ENCODE assay signal across 9 cellular contexts in the genomic region with DNA sequence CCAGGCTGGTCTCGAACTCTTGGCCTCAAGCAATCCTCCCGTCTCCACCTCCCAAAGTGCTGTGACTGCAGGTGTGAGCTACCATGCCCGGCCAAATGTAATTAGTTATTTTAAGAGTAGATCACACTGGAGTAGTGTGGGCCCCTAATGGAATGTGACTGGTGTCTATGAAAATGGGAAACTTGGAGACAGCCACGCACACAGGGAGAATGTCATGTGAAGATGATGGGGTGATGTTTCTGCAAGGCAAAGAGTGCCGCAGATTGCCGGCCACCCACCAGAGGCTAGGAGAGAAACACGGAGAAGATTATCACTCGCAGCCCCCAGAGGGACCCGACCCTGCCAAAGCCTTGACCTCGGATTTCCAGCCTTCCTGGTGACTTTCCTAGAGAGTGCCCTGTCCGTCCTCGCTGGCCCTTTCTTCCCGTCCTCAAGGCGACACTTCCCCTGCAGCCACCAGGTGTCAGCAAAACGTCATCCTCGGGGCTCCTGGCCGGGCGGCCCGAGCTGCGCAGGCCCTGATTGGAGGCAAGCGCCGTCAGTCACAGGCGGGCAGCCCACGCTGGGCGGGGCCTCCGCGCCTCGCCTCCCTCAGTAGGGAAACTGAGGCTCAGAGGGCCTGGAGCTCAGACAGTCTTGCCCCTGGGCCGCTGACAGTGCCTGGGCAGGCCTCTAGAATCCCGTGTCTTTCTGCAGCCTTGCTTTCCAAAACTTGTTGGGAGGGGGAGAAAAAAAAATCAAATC. TPM values are rescaled to one million over a fixed set of nuclear protein-coding genes. Genes with fewer than 3 reads are reported as not detected.
DNase-seq lines count a peak whose midpoint lies in the region; ATAC-seq and TF ChIP-seq lines count a peak whose summit lies in the region.
"Had no signal": no experiment of that assay in that cellular context is flagged by ENCODE, and none has a peak within 500 bp of the region (broad histone marks: within the 10 kb centered on the region; RNA-seq: fewer than 3 reads in every experiment).

No MANE protein-coding gene starts in this region.

- no peaks in the 10 kb centered on the region for H3K9me3 Mint-ChIP-seq in type B pancreatic cell

- no peak for ATAC-seq in omental fat pad (ENCODE audit: low FRiP score)
- no peak for ATAC-seq in GM21786 (IDR thresholded peaks at IDR 0.05; ENCODE audit: unreplicated experiment)

- H3K27ac Mint-ChIP-seq in type B pancreatic cell = no peak overlapping the region

- peak overlapping the region; percentile 59 for H3K4me3 Mint-ChIP-seq in type B pancreatic cell

- peak; percentile 30 for DNase-seq in KG1 (lab: John Stamatoyannopoulos, UW)
- DNase-seq in RPMI7951 (ENCODE audit: low read depth) = peak; percentile 75
- DNase-seq in activated effector memory CD4-positive, alpha-beta T cell treated with Interleukin-2 at 50 U/mL for 16 hours = peak; percentile 29
- peak; percentile 59 for DNase-seq in foreskin melanocyte
- peak; percentile 25 for DNase-seq in omental fat pad (ENCODE audit: low spot score)
- peak; percentile 88 for DNase-seq in type B pancreatic cell (ENCODE audit: extremely low spot score, unreplicated experiment)

- peaks cover 30% of the 10 kb centered on the region for H3K27me3 Mint-ChIP-seq in type B pancreatic cell

- TF ChIP-seq CTCF in GM12874 (IDR thresholded peaks at IDR 0.05; ENCODE audit: insufficient read depth, low read depth, low read length) (peak; percentile 86), omental fat pad (IDR thresholded peaks at IDR 0.05) (no peak), type B pancreatic cell (conservative IDR thresholded peaks at IDR 0.05) (peak; percentile 82)

- no peaks in the 10 kb centered on the region for H3K36me3 Mint-ChIP-seq in type B pancreatic cell

- peaks cover 6% of the 10 kb centered on the region for H3K4me1 Mint-ChIP-seq in type B pancreatic cell (ENCODE audit: unreplicated experiment)

RNA-seq across cellular contexts. Expression of a gene that starts 16.3 kb away (rescaled TPM):
- not detected in 2 replicates for total RNA-seq in RPMI7951 (2014; rRNA removed; shearing (Covaris generic))
- not detected for total RNA-seq in omental fat pad
- total RNA-seq in type B pancreatic cell (ENCODE audit: low replicate concordance) = 0.33 TPM in 1 of 2 replicates, not detected in the other
- total RNA-seq: mononuclear cell had no signal

RNA-seq across cellular contexts. Expression of a gene that starts 36.1 kb away (rescaled TPM):
- not detected in 2 replicates for total RNA-seq in RPMI7951 (2014; rRNA removed; shearing (Covaris generic))
- not detected for total RNA-seq in omental fat pad
- total RNA-seq in type B pancreatic cell (ENCODE audit: low replicate concordance) = not detected in 2 replicates
- total RNA-seq: mononuclear cell had no signal

Comparison
In these comparisons a context has a peak if more than half of its experiments do, and no peak if none do; other contexts are left out.
1. CTCF ChIP-seq: peak in GM12874 (single experiment) and type B pancreatic cell (single experiment); none in omental fat pad (0 of 3).
2. DNase-seq: peak in every context shown above with its lines; median percentile 88 in type B pancreatic cell; 75 in RPMI7951; 59 in foreskin melanocyte; 30 in KG1; 29 in activated effector memory CD4-positive, alpha-beta T cell treated with Interleukin-2 at 50 U/mL for 16 hours; 25 in omental fat pad.